ENCODE assay signal across 10 cellular contexts in genomic region chr12:54251667-54252284, GRCh38. TPM values are rescaled to one million over a fixed set of nuclear protein-coding genes. Genes with fewer than 3 reads are reported as not detected.
DNase-seq lines count a peak whose midpoint lies in the region; ATAC-seq and TF ChIP-seq lines count a peak whose summit lies in the region.
"Had no signal": no experiment of that assay in that cellular context is flagged by ENCODE, and none has a peak within 500 bp of the region (broad histone marks: within the 10 kb centered on the region; RNA-seq: fewer than 3 reads in every experiment).

No MANE protein-coding gene starts in this region.

- peaks cover 0 to 81% of the 10 kb centered on the region in 2 donors for H3K36me3 ChIP-seq in left lung

- H3K9me3 Mint-ChIP-seq in MCF 10A (ENCODE audit: unreplicated experiment), result no peaks in the 10 kb centered on the region
- H3K9me3 Mint-ChIP-seq: IgD-negative memory B cell had no signal

- no peak overlapping the region for H3K4me3 Mint-ChIP-seq in MCF 10A (ENCODE audit: unreplicated experiment)
- H3K4me3 Mint-ChIP-seq: IgD-negative memory B cell had no signal

- H3K4me3 ChIP-seq in left lung, result no peak overlapping the region

- DNase-seq in AG09319 (ENCODE audit: extremely low read depth, low read depth) (no peak), GM10266 (ENCODE audit: extremely low spot score) (peak; percentile 54), NCI-H2227 treated with DMSO at 0.1 percent for 48 hours (lab: John Stamatoyannopoulos, UW) (peak; percentile 8), MCF 10A (ENCODE audit: unreplicated experiment) (peak; percentile 58), left lung (no peak), NCI-H1930 (lab: John Stamatoyannopoulos, UW) (no peak)
- no peak for DNase-seq in stimulated activated CD8-positive, alpha-beta memory T cell treated with anti-CD3 and anti-CD28 coated beads, Interleukin-4, amount 100 ng/mL, for 48 hours
- DNase-seq: left cardiac atrium had no signal

- H3K27me3 ChIP-seq in left lung, result no peaks in the 10 kb centered on the region

- ATAC-seq in left lung (peak; percentile 78), GM18868 (IDR thresholded peaks at IDR 0.05; ENCODE audit: unreplicated experiment) (no peak)

- H3K27ac Mint-ChIP-seq in MCF 10A (ENCODE audit: low read depth, unreplicated experiment), result peak overlapping the region; percentile 69
- H3K27ac Mint-ChIP-seq: IgD-negative memory B cell had no signal

- POLR2A ChIA-PET in MCF 10A (lab: Yijun Ruan, JAX), result interaction anchor here (0.6 to 1.3 kb wide), 9 partner anchors 9 to 110 kb away, joined by 3 to 13 read pairs (median 4); partner anchors contain the start of genes CBX5 and HNRNPA1

- CTCF ChIA-PET in MCF 10A (lab: Yijun Ruan, JAX), result interaction anchor here (0.6 to 3.5 kb wide), 41 partner anchors 10 to 1578 kb away, joined by 3 to 63 read pairs (median 4); partner anchors contain the start of gene COPZ1

- H3K27ac ChIP-seq in left lung, result no peak overlapping the region

- H3K4me1 Mint-ChIP-seq in MCF 10A (ENCODE audit: insufficient read depth, unreplicated experiment), result no peaks in the 10 kb centered on the region

- H3K9me3 ChIP-seq in left lung, result no peaks in the 10 kb centered on the region

- H3K27me3 Mint-ChIP-seq in MCF 10A (ENCODE audit: insufficient read depth, unreplicated experiment), result no peaks in the 10 kb centered on the region
- H3K27me3 Mint-ChIP-seq: IgD-negative memory B cell had no signal

- TF ChIP-seq CTCF in AG09319 (IDR thresholded peaks at IDR 0.05; ENCODE audit: low read depth, low read length) (peak; percentile 61), GM10266 (IDR thresholded peaks at IDR 0.05; ENCODE audit: control insufficient read depth, insufficient read depth, low read depth, missing control alignments) (peak; percentile 60), MCF 10A (IDR thresholded peaks at IDR 0.05; ENCODE audit: unreplicated experiment) (peak; percentile 68), left lung (IDR thresholded peaks at IDR 0.05) (peak; percentile 38 to 64)

- TSS peak; percentile 13 for BruUV-seq in MCF 10A (replicated peaks; lab: Mats Ljungman, UMichigan)

- peaks cover 83% of the 10 kb centered on the region for H3K36me3 Mint-ChIP-seq in MCF 10A (ENCODE audit: insufficient read depth, unreplicated experiment)

- intact Hi-C loops in MCF 10A (cut with micrococcal nuclease), result loop anchor here (1.0 kb wide), 2 partner anchors 27 to 73 kb away; no protein-coding TSS in a partner anchor
- intact Hi-C loops in left lung (cut with DNase I), result no loop called here

- H3K4me1 ChIP-seq in left lung, result peaks cover 0 to 8% of the 10 kb centered on the region in 2 donors

RNA-seq across cellular contexts. Expression of gene CBX5, which starts 28.1 kb away (rescaled TPM):
- 109 and 112 TPM in 2 replicates for total RNA-seq in MCF 10A (2022)
- 10 to 100 TPM; 69.8 to 72.2 TPM for total RNA-seq in left lung

RNA-seq across cellular contexts. Expression of gene HNRNPA1, which starts 28.8 kb away (rescaled TPM):
- total RNA-seq in MCF 10A (2022), result 1,158 and 1,435 TPM in 2 replicates
- total RNA-seq in left lung, result 100 to 1,000 TPM; 652 to 783 TPM

RNA-seq across cellular contexts. Expression of gene NFE2, which starts 49.0 kb away (rescaled TPM):
- total RNA-seq in MCF 10A (2022), result 0.40 and 0.64 TPM in 2 replicates
- 10 to 100 TPM in 1 of 2 donors, 1 to 10 TPM in 1; 2.9 to 21.3 TPM for total RNA-seq in left lung

Comparison
In these comparisons a context has a peak if more than half of its experiments do, and no peak if none do; other contexts are left out.
1. DNase-seq: peak in GM10266 (single experiment), NCI-H2227 treated with DMSO at 0.1 percent for 48 hours (single experiment) and MCF 10A (single experiment); none in AG09319 (single experiment), left lung (0 of 2), NCI-H1930 (0 of 2) and stimulated activated CD8-positive, alpha-beta memory T cell treated with anti-CD3 and anti-CD28 coated beads, Interleukin-4, amount 100 ng/mL, for 48 hours (single experiment).
2. Peak in every context shown above with its lines, with median percentiles within 50 percentile points of each other: CTCF ChIP-seq.